In genomic region chrX:131288188-131288587, GRCh38 we compare ENCODE assay signal across 16 cellular contexts. TPM values are rescaled to one million over a fixed set of nuclear protein-coding genes. Genes with fewer than 3 reads are reported as not detected.
"Had no signal": no experiment of that assay in that cellular context is flagged by ENCODE, and none has a peak within 500 bp of the region (broad histone marks: within the 10 kb centered on the region; RNA-seq: fewer than 3 reads in every experiment).

No MANE protein-coding gene starts in this region.

- FAIRE-seq: endothelial cell of umbilical vein, pancreas had no signal

- ATAC-seq: activated CD4-positive, CD25-positive, alpha-beta regulatory T cell treated with anti-CD3 and anti-CD28 coated beads, Interleukin-2, amount 50 U/mL, for 24 hours; foreskin keratinocyte; heart left ventricle; natural killer cell treated with Interleukin-12 subunit alpha and Interleukin-12 subunit beta and Interleukin-15 and Interleukin-18, amount 100 ng/mL, for 72 hours had no signal

- H3K27ac ChIP-seq: foreskin keratinocyte, heart left ventricle, pancreas, thyroid gland, vagina had no signal

- H3K4me1 ChIP-seq: foreskin keratinocyte, heart left ventricle, pancreas, thyroid gland had no signal

- DNase-seq: activated CD4-positive, alpha-beta T cell treated with anti-CD3 and anti-CD28 coated beads, Interleukin-2, amount 50 U/mL, for 4 hours; activated effector memory CD4-positive, alpha-beta T cell treated with Interleukin-2 at 50 U/mL for 16 hours; activated T-cell treated with anti-CD3 and anti-CD28 coated beads, Interleukin-2, amount 50 U/mL, for 24 hours; foreskin keratinocyte; heart left ventricle; immature natural killer cell; left cardiac atrium; pancreas had no signal

- H3K9me3 ChIP-seq: heart left ventricle, pancreas, thyroid gland, vagina had no signal

- H3K36me3 Mint-ChIP-seq: activated naive CD4-positive, alpha-beta T cell treated with anti-CD3 and anti-CD28 coated beads, Interleukin-2, amount 50 U/mL, for 24 hours; immature natural killer cell; natural killer cell treated with Interleukin-12 subunit alpha and Interleukin-12 subunit beta and Interleukin-15 and Interleukin-18, amount 100 ng/mL, for 72 hours had no signal

- H3K27ac Mint-ChIP-seq: activated naive CD4-positive, alpha-beta T cell treated with anti-CD3 and anti-CD28 coated beads, Interleukin-2, amount 50 U/mL, for 24 hours; activated T-cell treated with anti-CD3 and anti-CD28 coated beads, Interleukin-2, amount 50 U/mL, for 24 hours; immature natural killer cell; natural killer cell treated with Interleukin-12 subunit alpha and Interleukin-12 subunit beta and Interleukin-15 and Interleukin-18, amount 100 ng/mL, for 72 hours had no signal

- H3K36me3 ChIP-seq: heart left ventricle, pancreas, thyroid gland, vagina had no signal

- H3K27me3 ChIP-seq: foreskin keratinocyte, pancreas, thyroid gland, vagina had no signal

- H3K4me3 Mint-ChIP-seq: activated T-cell treated with anti-CD3 and anti-CD28 coated beads, Interleukin-2, amount 50 U/mL, for 24 hours; natural killer cell treated with Interleukin-12 subunit alpha and Interleukin-12 subunit beta and Interleukin-15 and Interleukin-18, amount 100 ng/mL, for 72 hours had no signal

- H3K4me1 Mint-ChIP-seq: activated naive CD4-positive, alpha-beta T cell treated with anti-CD3 and anti-CD28 coated beads, Interleukin-2, amount 50 U/mL, for 24 hours; immature natural killer cell had no signal

- H3K9me3 Mint-ChIP-seq: activated naive CD4-positive, alpha-beta T cell treated with anti-CD3 and anti-CD28 coated beads, Interleukin-2, amount 50 U/mL, for 24 hours; activated T-cell treated with anti-CD3 and anti-CD28 coated beads, Interleukin-2, amount 50 U/mL, for 24 hours; immature natural killer cell; natural killer cell treated with Interleukin-12 subunit alpha and Interleukin-12 subunit beta and Interleukin-15 and Interleukin-18, amount 100 ng/mL, for 72 hours had no signal

RNA-seq across cellular contexts. Expression of gene IGSF1, which starts 0.9 kb away (rescaled TPM):
- total RNA-seq: endothelial cell of umbilical vein; foreskin keratinocyte; lung microvascular endothelial cell; natural killer cell treated with Interleukin-12 subunit alpha and Interleukin-12 subunit beta and Interleukin-15 and Interleukin-18, amount 100 ng/mL, for 72 hours; T-helper 2 cell treated with Interferon-gamma antibody and Interleukin-4, amounts not matched to agents 100 ng/mL and 5 ng/mL, for 36 hours had no signal
- polyA plus RNA-seq: endothelial cell of umbilical vein, foreskin keratinocyte, immature natural killer cell had no signal
